ENCODE assay signal across 20 cellular contexts in genomic region chr18:44841221-44841620, GRCh38.
A peak's percentile ranks its signal among the peaks of the same experiment; 100 is the strongest.
DNase-seq lines count a peak whose midpoint lies in the region; ATAC-seq, FAIRE-seq and TF ChIP-seq lines count a peak whose summit lies in the region.
"Had no signal": no experiment of that assay in that cellular context is flagged by ENCODE, and none has a peak within 500 bp of the region (broad histone marks: within the 10 kb centered on the region; RNA-seq: fewer than 3 reads in every experiment).

No MANE protein-coding gene starts in this region.

- POLR2A ChIA-PET in activated CD4-positive, alpha-beta T cell treated with anti-CD3 and anti-CD28 coated beads, Interleukin-2, amount 10 ng/mL, durations not matched to agents 7 days and 5 days (lab: Charles Lee), result no interaction called here

- H3K9me3 ChIP-seq in astrocyte (ENCODE audit: insufficient read depth, low read depth, low read length) (no peaks in the 10 kb centered on the region), gastroesophageal sphincter (no peaks in the 10 kb centered on the region)
- H3K9me3 ChIP-seq: BE2C had no signal

- TF ChIP-seq CTCF in astrocyte (IDR thresholded peaks at IDR 0.05; ENCODE audit: insufficient read depth, low read depth, low read length) (no peak), gastroesophageal sphincter (IDR thresholded peaks at IDR 0.05) (no peak)

- CTCF ChIA-PET in activated CD4-positive, alpha-beta T cell treated with anti-CD3 and anti-CD28 coated beads, Interleukin-2, amount 10 ng/mL, durations not matched to agents 7 days and 5 days (lab: Charles Lee), result interaction anchor here (1.4 kb wide), 1 partner anchor 13 kb away, joined by 4 read pairs; no protein-coding TSS in a partner anchor

- H3K9ac ChIP-seq in astrocyte (ENCODE audit: low read length), result no peak overlapping the region

- no peaks in the 10 kb centered on the region for H3K27me3 Mint-ChIP-seq in astrocyte (ENCODE audit: low read depth, unreplicated experiment)
- H3K27me3 Mint-ChIP-seq in stimulated activated naive B cell treated with anti-CD40 and anti-IgM and Interleukin-4, amounts not matched to agents 10 μg/mL and 1 μg/mL and 100 μg/mL, for 72 hours, result no peaks in the 10 kb centered on the region
- H3K27me3 Mint-ChIP-seq in activated CD4-positive, alpha-beta T cell treated with anti-CD3 and anti-CD28 coated beads, Interleukin-2, amount 10 ng/mL, durations not matched to agents 24 days and 14 days, result no peaks in the 10 kb centered on the region
- no peaks in the 10 kb centered on the region for H3K27me3 Mint-ChIP-seq in activated CD4-positive, alpha-beta T cell treated with anti-CD3 and anti-CD28 coated beads, Interleukin-2, amount 10 ng/mL, durations not matched to agents 7 days and 5 days

- no peak for ATAC-seq in gastroesophageal sphincter
- ATAC-seq in stimulated activated naive B cell treated with anti-CD40 and anti-IgM and Interleukin-4, amounts not matched to agents 10 μg/mL and 1 μg/mL and 100 μg/mL, for 72 hours (replicated peaks), result no peak
- ATAC-seq: CD8-positive, alpha-beta T cell had no signal

- peaks cover 27% of the 10 kb centered on the region for H3K4me1 Mint-ChIP-seq in astrocyte (ENCODE audit: low read depth, unreplicated experiment)
- peaks cover 71 to 97% of the 10 kb centered on the region in 2 donors for H3K4me1 Mint-ChIP-seq in stimulated activated naive B cell treated with anti-CD40 and anti-IgM and Interleukin-4, amounts not matched to agents 10 μg/mL and 1 μg/mL and 100 μg/mL, for 72 hours
- peaks cover 22% of the 10 kb centered on the region for H3K4me1 Mint-ChIP-seq in activated CD4-positive, alpha-beta T cell treated with anti-CD3 and anti-CD28 coated beads, Interleukin-2, amount 10 ng/mL, durations not matched to agents 24 days and 14 days
- peaks cover 19% of the 10 kb centered on the region for H3K4me1 Mint-ChIP-seq in activated CD4-positive, alpha-beta T cell treated with anti-CD3 and anti-CD28 coated beads, Interleukin-2, amount 10 ng/mL, durations not matched to agents 7 days and 5 days

- 90 to 94% methylated on average over 2 of the region's 4 CpGs for WGBS in gastroesophageal sphincter (ENCODE audit: low coverage in 1 of 2), 2 donors

- no peak overlapping the region for H3K4me2 ChIP-seq in astrocyte (ENCODE audit: low read length)

- H3K36me3 ChIP-seq in astrocyte (ENCODE audit: insufficient read depth, low read length) (no peaks in the 10 kb centered on the region), gastroesophageal sphincter (no peaks in the 10 kb centered on the region)
- H3K36me3 ChIP-seq: BE2C had no signal

- H3K79me2 ChIP-seq in astrocyte (ENCODE audit: insufficient read depth, low read length), result no peaks in the 10 kb centered on the region

- intact Hi-C loops in activated CD4-positive, alpha-beta T cell treated with anti-CD3 and anti-CD28 coated beads, Interleukin-2, amount 10 ng/mL, durations not matched to agents 24 days and 14 days (cut with micrococcal nuclease), result no loop called here

- peaks cover 8% of the 10 kb centered on the region for H3K4me1 ChIP-seq in astrocyte (ENCODE audit: insufficient read depth, low read length)
- peaks cover 10 to 72% (median 17%) of the 10 kb centered on the region in 3 donors for H3K4me1 ChIP-seq in gastroesophageal sphincter
- H3K4me1 ChIP-seq: BE2C had no signal

- H3K4me3 ChIP-seq in astrocyte (ENCODE audit: insufficient read depth, low read depth, low read length), result no peak overlapping the region
- no peak overlapping the region for H3K4me3 ChIP-seq in gastroesophageal sphincter

- H3K27ac Mint-ChIP-seq in astrocyte (ENCODE audit: unreplicated experiment), result no peak overlapping the region
- H3K27ac Mint-ChIP-seq in stimulated activated naive B cell treated with anti-CD40 and anti-IgM and Interleukin-4, amounts not matched to agents 10 μg/mL and 1 μg/mL and 100 μg/mL, for 72 hours, result peak overlapping the region; percentile 14
- H3K27ac Mint-ChIP-seq in activated CD4-positive, alpha-beta T cell treated with anti-CD3 and anti-CD28 coated beads, Interleukin-2, amount 10 ng/mL, durations not matched to agents 24 days and 14 days, result no peak overlapping the region
- H3K27ac Mint-ChIP-seq in activated CD4-positive, alpha-beta T cell treated with anti-CD3 and anti-CD28 coated beads, Interleukin-2, amount 10 ng/mL, durations not matched to agents 7 days and 5 days, result no peak overlapping the region
- H3K27ac Mint-ChIP-seq: CD8-positive, alpha-beta T cell had no signal

- no peak overlapping the region for H3K27ac ChIP-seq in astrocyte (ENCODE audit: low read depth, low read length)
- peak overlapping the region in 3 of 4 donors; percentile 8 to 60 (median 55) for H3K27ac ChIP-seq in gastroesophageal sphincter

- H3K36me3 Mint-ChIP-seq in astrocyte (ENCODE audit: low read depth, unreplicated experiment), result peaks cover 4% of the 10 kb centered on the region
- peaks cover 48 to 85% of the 10 kb centered on the region in 2 donors for H3K36me3 Mint-ChIP-seq in stimulated activated naive B cell treated with anti-CD40 and anti-IgM and Interleukin-4, amounts not matched to agents 10 μg/mL and 1 μg/mL and 100 μg/mL, for 72 hours
- H3K36me3 Mint-ChIP-seq in activated CD4-positive, alpha-beta T cell treated with anti-CD3 and anti-CD28 coated beads, Interleukin-2, amount 10 ng/mL, durations not matched to agents 24 days and 14 days (ENCODE audit: low read depth), result peaks cover 3% of the 10 kb centered on the region
- no peaks in the 10 kb centered on the region for H3K36me3 Mint-ChIP-seq in activated CD4-positive, alpha-beta T cell treated with anti-CD3 and anti-CD28 coated beads, Interleukin-2, amount 10 ng/mL, durations not matched to agents 7 days and 5 days (ENCODE audit: low read depth)
- H3K36me3 Mint-ChIP-seq: CD8-positive, alpha-beta T cell had no signal

- no peak overlapping the region for H3K4me3 Mint-ChIP-seq in astrocyte (ENCODE audit: unreplicated experiment)
- H3K4me3 Mint-ChIP-seq in stimulated activated naive B cell treated with anti-CD40 and anti-IgM and Interleukin-4, amounts not matched to agents 10 μg/mL and 1 μg/mL and 100 μg/mL, for 72 hours, result no peak overlapping the region
- H3K4me3 Mint-ChIP-seq in activated CD4-positive, alpha-beta T cell treated with anti-CD3 and anti-CD28 coated beads, Interleukin-2, amount 10 ng/mL, durations not matched to agents 24 days and 14 days, result no peak overlapping the region
- H3K4me3 Mint-ChIP-seq in activated CD4-positive, alpha-beta T cell treated with anti-CD3 and anti-CD28 coated beads, Interleukin-2, amount 10 ng/mL, durations not matched to agents 7 days and 5 days, result no peak overlapping the region
- H3K4me3 Mint-ChIP-seq: CD8-positive, alpha-beta T cell had no signal

- FAIRE-seq in astrocyte (lab: Jason Lieb, UNC), result no peak
- FAIRE-seq: D721Med, H1, RCC 7860 had no signal

- H3K9me3 Mint-ChIP-seq in astrocyte (ENCODE audit: unreplicated experiment), result no peaks in the 10 kb centered on the region
- H3K9me3 Mint-ChIP-seq in stimulated activated naive B cell treated with anti-CD40 and anti-IgM and Interleukin-4, amounts not matched to agents 10 μg/mL and 1 μg/mL and 100 μg/mL, for 72 hours, result peaks cover 2 to 11% of the 10 kb centered on the region in 2 donors
- no peaks in the 10 kb centered on the region for H3K9me3 Mint-ChIP-seq in activated CD4-positive, alpha-beta T cell treated with anti-CD3 and anti-CD28 coated beads, Interleukin-2, amount 10 ng/mL, durations not matched to agents 24 days and 14 days
- peaks cover 4% of the 10 kb centered on the region for H3K9me3 Mint-ChIP-seq in activated CD4-positive, alpha-beta T cell treated with anti-CD3 and anti-CD28 coated beads, Interleukin-2, amount 10 ng/mL, durations not matched to agents 7 days and 5 days
- H3K9me3 Mint-ChIP-seq: CD8-positive, alpha-beta T cell had no signal

- TF ChIP-seq POLR2A in gastroesophageal sphincter (IDR thresholded peaks at IDR 0.05), result no peak

- H3K27me3 ChIP-seq in astrocyte (ENCODE audit: insufficient read depth, low read length) (no peaks in the 10 kb centered on the region), gastroesophageal sphincter (no peaks in the 10 kb centered on the region)
- H3K27me3 ChIP-seq: BE2C had no signal

- DNase-seq in LHCN-M2 (ENCODE audit: low read depth) (peak; percentile 18), astrocyte (ENCODE audit: low read depth) (peak; percentile 45), NCI-H2081 (lab: John Stamatoyannopoulos, UW) (no peak)
- DNase-seq in stimulated activated naive B cell treated with anti-CD40 and anti-IgM and Interleukin-4, amounts not matched to agents 10 μg/mL and 1 μg/mL and 100 μg/mL, for 72 hours, result no peak
- no peak for DNase-seq in activated CD4-positive, alpha-beta T cell treated with anti-CD3 and anti-CD28 coated beads, Interleukin-2, amount 10 ng/mL, durations not matched to agents 24 days and 14 days
- DNase-seq in activated CD4-positive, alpha-beta T cell treated with anti-CD3 and anti-CD28 coated beads, Interleukin-2, amount 10 ng/mL, durations not matched to agents 7 days and 5 days, result no peak
- DNase-seq: ACHN; BE2C; CD8-positive, alpha-beta T cell; GF-D8; KG1; MM.1S; NCI-H1105; NCI-H187; NCI-H510A treated with DMSO at 0.1 percent for 48 hours; SHP77 treated with DMSO at 0.1 percent for 48 hours had no signal

- no peak for TF ChIP-seq EP300 in gastroesophageal sphincter (IDR thresholded peaks at IDR 0.05)

- no peak overlapping the region for H2AFZ ChIP-seq in astrocyte (ENCODE audit: low read depth, low read length)

- no peaks in the 10 kb centered on the region for H4K20me1 ChIP-seq in astrocyte (ENCODE audit: insufficient read depth, low read length)

Comparison
In these comparisons a context has a peak if more than half of its experiments do, and no peak if none do; other contexts are left out.
1. DNase-seq: peak in LHCN-M2 (single experiment) and astrocyte (single experiment); none in stimulated activated naive B cell treated with anti-CD40 and anti-IgM and Interleukin-4, amounts not matched to agents 10 μg/mL and 1 μg/mL and 100 μg/mL, for 72 hours (single experiment), activated CD4-positive, alpha-beta T cell treated with anti-CD3 and anti-CD28 coated beads, Interleukin-2, amount 10 ng/mL, durations not matched to agents 24 days and 14 days (single experiment), activated CD4-positive, alpha-beta T cell treated with anti-CD3 and anti-CD28 coated beads, Interleukin-2, amount 10 ng/mL, durations not matched to agents 7 days and 5 days (single experiment) and NCI-H2081 (0 of 2).